ENCODE assay signal across 1 cellular context in genomic region chr2:237254911-237255578, GRCh38.
TF ChIP-seq lines count a peak whose summit lies in the region.

No MANE protein-coding gene starts in this region.

TF ChIP-seq in SK-N-SH, 30 proteins besides CTCF, POLR2A, EP300 and RAD21 (continued from another document):
- TF ChIP-seq GABPA (IDR thresholded peaks at IDR 0.05; ENCODE audit: low read depth) (no peak), REST (IDR thresholded peaks at IDR 0.05; ENCODE audit: low read depth, low read length) (no peak), CHD2 (IDR thresholded peaks at IDR 0.05; ENCODE audit: low read length, partially characterized antibody) (no peak), GATA2 (CRISPR knock-in tag; IDR thresholded peaks at IDR 0.05) (no peak), SIN3A (IDR thresholded peaks at IDR 0.05; ENCODE audit: borderline replicate concordance, low read depth, low read length) (no peak), ELF1 (IDR thresholded peaks at IDR 0.05) (no peak), JUND (IDR thresholded peaks at IDR 0.05) (peak; percentile 90), TEAD4 (IDR thresholded peaks at IDR 0.05; ENCODE audit: borderline replicate concordance, insufficient read depth) (peak; percentile 76; the same call in 1 of the 2 replicates), NFIC (IDR thresholded peaks at IDR 0.05; ENCODE audit: borderline replicate concordance) (peak; percentile 60; the same call in 1 of the 2 replicates), EZH2phosphoT487 (IDR thresholded peaks at IDR 0.05; ENCODE audit: borderline replicate concordance, low read depth) (no peak), NRF1 (IDR thresholded peaks at IDR 0.05; ENCODE audit: low read depth, low read length) (no peak), MEF2A (IDR thresholded peaks at IDR 0.05; ENCODE audit: borderline replicate concordance, low read depth) (no peak)
- TF ChIP-seq, protein P1, sequence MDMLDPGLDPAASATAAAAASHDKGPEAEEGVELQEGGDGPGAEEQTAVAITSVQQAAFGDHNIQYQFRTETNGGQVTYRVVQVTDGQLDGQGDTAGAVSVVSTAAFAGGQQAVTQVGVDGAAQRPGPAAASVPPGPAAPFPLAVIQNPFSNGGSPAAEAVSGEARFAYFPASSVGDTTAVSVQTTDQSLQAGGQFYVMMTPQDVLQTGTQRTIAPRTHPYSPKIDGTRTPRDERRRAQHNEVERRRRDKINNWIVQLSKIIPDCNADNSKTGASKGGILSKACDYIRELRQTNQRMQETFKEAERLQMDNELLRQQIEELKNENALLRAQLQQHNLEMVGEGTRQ (IDR thresholded peaks at IDR 0.05; ENCODE audit: borderline replicate concordance, low read depth, low read length): no peak
